Comparison of ENCODE assay signal across 14 cellular contexts in the genomic region with DNA sequence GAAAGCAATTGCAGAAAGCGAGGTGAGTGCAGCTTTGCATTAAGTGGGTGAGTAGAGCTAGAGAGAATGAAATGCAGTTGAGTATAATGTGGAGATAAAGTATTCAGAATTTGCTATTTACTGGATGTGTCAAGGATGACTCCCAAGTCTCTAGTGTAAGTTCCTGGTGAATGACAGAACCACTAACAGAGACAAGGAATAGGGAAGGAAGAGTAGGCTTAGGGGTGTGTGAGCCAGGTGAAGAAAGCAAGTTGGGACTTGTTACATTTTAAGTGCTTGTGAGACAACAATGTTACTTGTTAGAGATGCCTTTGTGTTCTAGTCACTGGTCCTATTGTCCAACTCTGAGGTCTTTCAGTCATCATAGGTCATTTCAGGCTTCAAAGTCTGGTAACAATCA. TPM values are rescaled to one million over a fixed set of nuclear protein-coding genes. Genes with fewer than 3 reads are reported as not detected.
"Had no signal": no experiment of that assay in that cellular context is flagged by ENCODE, and none has a peak within 500 bp of the region (broad histone marks: within the 10 kb centered on the region; RNA-seq: fewer than 3 reads in every experiment).

No MANE protein-coding gene starts in this region.

RNA-seq across cellular contexts. Expression of a gene that starts 26.0 kb away (rescaled TPM):
- total RNA-seq: stomach, subcutaneous adipose tissue, temporal lobe, thoracic aorta, thyroid gland, tibial nerve, transverse colon, upper lobe of left lung, upper lobe of right lung, ureter, urinary bladder, uterus, vagina had no signal
- polyA plus RNA-seq: stomach, thymus, urinary bladder had no signal
